In the genomic region with DNA sequence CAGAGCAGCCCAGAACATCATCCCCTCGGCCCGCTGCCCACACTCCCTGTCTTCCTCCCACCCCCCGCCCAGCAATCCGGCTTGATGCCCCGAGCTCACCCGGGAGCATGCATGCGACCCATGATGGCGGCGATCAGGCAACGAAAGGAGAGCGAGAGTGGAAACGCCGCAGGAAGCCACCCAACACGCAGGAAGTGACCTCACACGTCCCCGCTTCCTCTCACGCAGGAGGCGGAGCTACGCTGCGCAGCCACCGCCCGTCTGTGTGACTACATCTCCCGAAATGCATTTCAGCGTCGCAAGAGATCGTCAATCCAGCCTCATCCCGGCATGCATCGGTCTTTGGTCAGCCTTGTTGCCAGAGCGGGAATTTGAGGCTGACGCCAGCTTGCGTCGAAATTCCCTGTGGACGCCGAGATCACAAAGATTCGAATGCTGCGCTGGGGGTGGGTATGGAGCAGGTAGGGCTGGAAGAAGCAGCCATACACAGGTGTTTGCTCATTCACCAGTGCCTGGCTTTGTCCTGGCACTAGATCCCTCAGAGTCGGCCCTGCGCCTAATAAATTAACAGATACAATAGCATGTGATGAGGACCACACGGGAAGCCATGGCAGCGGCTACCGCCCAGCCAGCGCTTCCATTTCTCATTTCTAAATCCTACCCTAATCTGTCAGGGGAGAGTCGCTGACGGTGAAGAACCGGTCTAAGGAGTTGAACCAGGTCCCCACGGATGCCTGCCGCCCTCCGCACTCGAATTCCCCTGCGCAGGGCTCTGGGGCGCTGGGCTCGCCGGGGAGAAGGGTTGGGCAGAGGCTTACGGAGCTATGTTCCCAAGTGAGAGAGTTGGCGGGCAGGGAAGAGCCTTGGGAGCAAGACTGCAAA, we compare ENCODE assay signal across 8 cellular contexts. TPM values are rescaled to one million over a fixed set of nuclear protein-coding genes. Genes with fewer than 3 reads are reported as not detected.
DNase-seq lines count a peak whose midpoint lies in the region; ATAC-seq and TF ChIP-seq lines count a peak whose summit lies in the region.

A gene (minus strand): TSS at position 148 of the 882 bp plus-strand sequence. CDS start 26 bp downstream, at position 122.

- no peaks in the 10 kb centered on the region for H3K27me3 ChIP-seq in kidney epithelial cell (ENCODE audit: control insufficient read depth, insufficient read depth, low read length)

- TF ChIP-seq CTCF in chondrocyte (IDR thresholded peaks at IDR 0.05) (no peak), kidney epithelial cell (IDR thresholded peaks at IDR 0.05; ENCODE audit: insufficient read depth, low read length, poor library complexity, severe bottlenecking) (no peak)

- H3K4me3 Mint-ChIP-seq in chondrocyte (ENCODE audit: unreplicated experiment) = peak within 1 kb of the TSS; percentile 99

- H3K36me3 ChIP-seq in kidney epithelial cell (ENCODE audit: control insufficient read depth, insufficient read depth, low read length) = no peaks in the 10 kb centered on the region

- peak; percentile 98 for ATAC-seq in HG03439 (IDR thresholded peaks at IDR 0.05; ENCODE audit: unreplicated experiment)

- H3K4me1 Mint-ChIP-seq in chondrocyte (ENCODE audit: low read depth) = peaks cover 40% of the 10 kb centered on the region

- no peaks in the 10 kb centered on the region for H3K9me3 Mint-ChIP-seq in chondrocyte (ENCODE audit: low read depth)

- TF ChIP-seq POLR2A in GM19193 (IDR thresholded peaks at IDR 0.05; ENCODE audit: extremely low read depth, insufficient read depth, insufficient read length) = peak; percentile 97

- H3K36me3 Mint-ChIP-seq in chondrocyte (ENCODE audit: low read depth) = peaks cover 20% of the 10 kb centered on the region

- peak within 1 kb of the TSS; percentile 72 for H3K4me3 ChIP-seq in kidney epithelial cell (ENCODE audit: low read depth, low read length)

- peak; percentile 92 to 94 for DNase-seq in AML-193 (lab: John Stamatoyannopoulos, UW)
- peak; percentile 89 for DNase-seq in NCI-H510A treated with DMSO at 0.1 percent for 48 hours (lab: John Stamatoyannopoulos, UW)
- DNase-seq in activated CD4-positive, alpha-beta T cell treated with anti-CD3 and anti-CD28 coated beads for 24 hours (ENCODE audit: low read depth in 2 of 2) = peak; percentile 80 to 86
- peak; percentile 98 for DNase-seq in chondrocyte (ENCODE audit: low spot score)
- peak; percentile 98 for DNase-seq in kidney epithelial cell (ENCODE audit: low read depth)
- peak; percentile 90 to 92 for DNase-seq in stimulated activated CD4-positive, alpha-beta T cell treated with anti-CD3 and anti-CD28 coated beads, Interleukin-15, amount 100 ng/mL, for 48 hours (ENCODE audit: low read depth in 2 of 2)

- H3K27me3 Mint-ChIP-seq in chondrocyte (ENCODE audit: low read depth) = no peaks in the 10 kb centered on the region

- H3K27ac Mint-ChIP-seq in chondrocyte (ENCODE audit: unreplicated experiment) = peak within 1 kb of the TSS; percentile 99

RNA-seq across cellular contexts. Expression of the gene that starts here (rescaled TPM):
- total RNA-seq in chondrocyte = 633 to 798 TPM (median 644 TPM) in 3 replicates
- 1,517 and 1,891 TPM in 2 replicates for total RNA-seq in kidney epithelial cell

Comparison
In these comparisons a context has a peak if more than half of its experiments do, and no peak if none do; other contexts are left out.
1. Peak in every context shown above with its lines: DNase-seq, ATAC-seq and H3K4me3 ChIP-seq.